Comparison of ENCODE assay signal across 8 cellular contexts in genomic region chr1:32341975-32342374, GRCh38. TPM values are rescaled to one million over a fixed set of nuclear protein-coding genes. Genes with fewer than 3 reads are reported as not detected.
A peak's percentile ranks its signal among the peaks of the same experiment; 100 is the strongest.
DNase-seq lines count a peak whose midpoint lies in the region; ATAC-seq, FAIRE-seq and TF ChIP-seq lines count a peak whose summit lies in the region.
"Not testable (repeated sequence)": the region's sequence is repeated elsewhere in the genome, so short reads cannot be mapped to it uniquely, and the experiment has no call there.
"Had no signal": no experiment of that assay in that cellular context is flagged by ENCODE, and none has a peak within 500 bp of the region (broad histone marks: within the 10 kb centered on the region; RNA-seq: fewer than 3 reads in every experiment).

No MANE protein-coding gene starts in this region.

- not testable (repeated sequence) for TF ChIP-seq EP300 in K562 (IDR thresholded peaks at IDR 0.05; ENCODE audit: low read length)

- in situ Hi-C loops in IMR-90 (cut with MboI; ENCODE audit: low sequenced_read_pairs); K562 (cut with MboI): not testable (repeated sequence)

- H3K9me2 ChIP-seq in PC-9 (ENCODE audit: insufficient read depth): not testable (repeated sequence)

- not testable (repeated sequence) for H4K91ac ChIP-seq in IMR-90 (ENCODE audit: insufficient read depth, low read depth, low read length)

- DNase-seq in IMR-90; K562 (ENCODE audit: extremely low read depth in 1 of 4, low spot score in 3 of 4); dorsolateral prefrontal cortex; left lung: not testable (repeated sequence)
- DNase-seq in PC-9 (peak; percentile 24 to 45), pancreas (peak in 1 of 6 donors; percentile 16)

- H3K4ac ChIP-seq in IMR-90 (ENCODE audit: low read depth, low read length): not testable (repeated sequence)

- FAIRE-seq in K562 (lab: Jason Lieb, UNC); pancreas (lab: Jason Lieb, UNC): not testable (repeated sequence)

- H3K79me2 ChIP-seq in PC-9 (ENCODE audit: low read depth); K562 (ENCODE audit: control insufficient read depth, insufficient read depth, low read length): not testable (repeated sequence)

- not testable (repeated sequence) for H3K36me3 ChIP-seq in BLaER1 treated with 17β-estradiol and CSF1 and Interleukin-3, amounts not matched to agents 10 nM and 100 nM; IMR-90 (ENCODE audit: control insufficient read depth, insufficient read depth, low read length); PC-9 (ENCODE audit: low read depth); K562 (ENCODE audit: control insufficient read depth, insufficient read depth, low read length); left lung; pancreas

- H3K4me1 ChIP-seq in BLaER1 treated with 17β-estradiol and CSF1 and Interleukin-3, amounts not matched to agents 10 nM and 100 nM: peaks cover 65 to 89% (median 76%) of the 10 kb centered on the region in 10 experiments
- not testable (repeated sequence) for H3K4me1 ChIP-seq in IMR-90 (ENCODE audit: control insufficient read depth, insufficient read depth, low read length); pancreas
- peaks cover 26% of the 10 kb centered on the region for H3K4me1 ChIP-seq in PC-9 (replicated peaks; ENCODE audit: insufficient read depth)
- H3K4me1 ChIP-seq in K562 (replicated peaks in 1 of 2; ENCODE audit: control insufficient read depth in 2 of 2, insufficient read depth in 2 of 2, low read length in 2 of 2): peaks cover 24 to 52% of the 10 kb centered on the region in 2 experiments; a peak in 4 of 5 replicates
- peaks cover 8 to 65% of the 10 kb centered on the region in 2 donors for H3K4me1 ChIP-seq in left lung

- H2BK120ac ChIP-seq in IMR-90 (ENCODE audit: low read depth, low read length): not testable (repeated sequence)

- CTCF ChIA-PET in IMR-90 (lab: Yijun Ruan, JAX); K562 (lab: Yijun Ruan, JAX; ENCODE audit: low intra/inter-chr PET ratio): not testable (repeated sequence)
- CTCF ChIA-PET in PC-9 (lab: Charles Lee): interaction anchor here (0.8 kb wide), 1 partner anchor 9 kb away, joined by 3 read pairs; no protein-coding TSS in a partner anchor

- peaks cover 0 to 10% (median 0%) of the 10 kb centered on the region in 11 experiments; a peak in 1 of 22 replicates for H3K27me3 ChIP-seq in BLaER1 treated with 17β-estradiol and CSF1 and Interleukin-3, amounts not matched to agents 10 nM and 100 nM
- H3K27me3 ChIP-seq in IMR-90 (ENCODE audit: control insufficient read depth, insufficient read depth, low read length); PC-9 (ENCODE audit: insufficient read depth, low read depth); K562 (ENCODE audit: control insufficient read depth in 2 of 2, insufficient read depth in 2 of 2, low read length in 2 of 2); dorsolateral prefrontal cortex; left lung; pancreas: not testable (repeated sequence)

- not testable (repeated sequence) for H4K5ac ChIP-seq in IMR-90 (ENCODE audit: low read depth, low read length)

- intact Hi-C loops in IMR-90 (cut with micrococcal nuclease); PC-9 (cut with micrococcal nuclease; ENCODE audit: unreplicated experiment); K562 (cut with micrococcal nuclease); left lung (cut with DNase I); pancreas (cut with DNase I): not testable (repeated sequence)
- intact Hi-C loops in dorsolateral prefrontal cortex (cut with DNase I): loop anchor here in 1 of 2 donors (1.0 kb wide), 1 partner anchor 8 kb away; no protein-coding TSS in a partner anchor

- dilution Hi-C loops in IMR-90 (cut with HindIII; ENCODE audit: low sequenced_read_pairs, unreplicated experiment): not testable (repeated sequence)

- H3F3A ChIP-seq in PC-9 (ENCODE audit: insufficient read depth, low read depth): peaks cover 12% of the 10 kb centered on the region; the same call in 1 of the 2 replicates

- H2AK9ac ChIP-seq in IMR-90 (replicated peaks; ENCODE audit: low read depth, low read length, poor library complexity): peak overlapping the region; percentile 5

- H3K14ac ChIP-seq in IMR-90 (replicated peaks; ENCODE audit: low read depth, low read length): not testable (repeated sequence)

- not testable (repeated sequence) for H4K8ac ChIP-seq in IMR-90 (ENCODE audit: low read depth in 2 of 2, low read length in 2 of 2)

- H3K4me3 ChIP-seq in BLaER1 treated with 17β-estradiol and CSF1 and Interleukin-3, amounts not matched to agents 10 nM and 100 nM; IMR-90 (ENCODE audit: insufficient read depth, low read depth, low read length); PC-9; K562; left lung; pancreas: not testable (repeated sequence)
- H3K4me3 ChIP-seq in dorsolateral prefrontal cortex: peak overlapping the region in 2 of 59 donors; percentile 7 to 32

- not testable (repeated sequence) for H3K56ac ChIP-seq in IMR-90 (ENCODE audit: extremely low read depth, insufficient read depth, low read length)

- H2AFZ ChIP-seq in IMR-90 (replicated peaks; ENCODE audit: low read length, poor library complexity); PC-9; K562 (ENCODE audit: low read depth, low read length): not testable (repeated sequence)

- H3K9me1 ChIP-seq in IMR-90 (ENCODE audit: insufficient read depth, low read length); K562 (ENCODE audit: control insufficient read depth, insufficient read depth, low read length): not testable (repeated sequence)

- WGBS in IMR-90 (ENCODE audit: extremely low coverage in 2 of 2, insufficient read length in 1 of 2), 2 experiments: 67% methylated on average over 3 of the region's 5 CpGs; no CpG with 5 or more reads in 1 of the 2 experiments
- WGBS in K562 (ENCODE audit: insufficient coverage, low coverage, missing lambda C conversion rate): 42% methylated on average over 5 of the region's 5 CpGs
- 63 to 66% methylated on average over 5 of the region's 5 CpGs for WGBS in pancreas, 2 donors

- TF ChIP-seq CTCF in IMR-90 (conservative IDR thresholded peaks at IDR 0.05; ENCODE audit: low read depth, low read length); PC-9 (conservative IDR thresholded peaks at IDR 0.05); K562 (IDR thresholded peaks at IDR 0.05 in 2 of 3, conservative IDR thresholded peaks at IDR 0.05 in 1 of 3; ENCODE audit: insufficient read depth in 2 of 3, low read depth in 1 of 3, low read length in 3 of 3); dorsolateral prefrontal cortex (IDR thresholded peaks at IDR 0.05 in 54 of 56, conservative IDR thresholded peaks at IDR 0.05 in 2 of 56; ENCODE audit: low read depth in 1 of 56, partially characterized antibody in 56 of 56); left lung (IDR thresholded peaks at IDR 0.05); pancreas (IDR thresholded peaks at IDR 0.05): not testable (repeated sequence)

- not testable (repeated sequence) for H3K9ac ChIP-seq in BLaER1 treated with 17β-estradiol and CSF1 and Interleukin-3, amounts not matched to agents 10 nM and 100 nM; IMR-90 (ENCODE audit: low read depth, low read length)
- peak overlapping the region in 1 of 2 experiments; percentile 18; a peak in 1 of 4 replicates for H3K9ac ChIP-seq in K562 (ENCODE audit: insufficient read depth in 1 of 2, low read depth in 2 of 2, low read length in 2 of 2)

- H4K20me1 ChIP-seq in BLaER1 treated with 17β-estradiol and CSF1 and Interleukin-3, amounts not matched to agents 10 nM and 100 nM: peaks cover 0 to 20% (median 4%) of the 10 kb centered on the region in 11 experiments; a peak in 12 of 22 replicates
- not testable (repeated sequence) for H4K20me1 ChIP-seq in IMR-90 (ENCODE audit: insufficient read depth, low read length); PC-9 (ENCODE audit: insufficient read depth); K562 (replicated peaks; ENCODE audit: control insufficient read depth, insufficient read depth, low read length)

- H3K23ac ChIP-seq in IMR-90 (ENCODE audit: low read depth, low read length): not testable (repeated sequence)

- H3K4me2 ChIP-seq in BLaER1 treated with 17β-estradiol and CSF1 and Interleukin-3, amounts not matched to agents 10 nM and 100 nM: peak overlapping the region; percentile 56 to 73 (median 61)
- not testable (repeated sequence) for H3K4me2 ChIP-seq in IMR-90 (ENCODE audit: low read depth, low read length); K562 (ENCODE audit: insufficient read depth, low read length)
- peak overlapping the region; percentile 26 for H3K4me2 ChIP-seq in PC-9

- TF ChIP-seq POLR2A in IMR-90 (IDR thresholded peaks at IDR 0.05; ENCODE audit: low read depth, low read length); K562 (conservative IDR thresholded peaks at IDR 0.05): not testable (repeated sequence)

- POLR2A ChIA-PET in IMR-90 (lab: Charles Lee; ENCODE audit: unreplicated experiment): interaction anchor here (0.6 kb wide), 1 partner anchor 257 kb away, joined by 8 read pairs; no protein-coding TSS in a partner anchor
- POLR2A ChIA-PET in PC-9 (lab: Charles Lee; ENCODE audit: unreplicated experiment): interaction anchor here (0.6 to 0.7 kb wide), 3 partner anchors 20 to 298 kb away, joined by 3 read pairs; no protein-coding TSS in a partner anchor
- POLR2A ChIA-PET in K562 (lab: Yijun Ruan, JAX): interaction anchor here (1.6 to 2.2 kb wide), 3 partner anchors 10 to 50 kb away, joined by 4 to 9 read pairs (median 5); no protein-coding TSS in a partner anchor

- peak overlapping the region in 6 of 11 experiments; percentile 23 to 55 (median 36); a peak in 9 of 22 replicates for H3K27ac ChIP-seq in BLaER1 treated with 17β-estradiol and CSF1 and Interleukin-3, amounts not matched to agents 10 nM and 100 nM
- not testable (repeated sequence) for H3K27ac ChIP-seq in IMR-90 (ENCODE audit: insufficient read depth, low read length); PC-9; K562 (ENCODE audit: extremely low read depth, low read depth, low read length); left lung
- peak overlapping the region in 52 of 59 donors; percentile 34 to 100 (median 97) for H3K27ac ChIP-seq in dorsolateral prefrontal cortex
- H3K27ac ChIP-seq in pancreas: peak overlapping the region in 2 of 4 donors; percentile 34 to 44

- not testable (repeated sequence) for H2BK5ac ChIP-seq in IMR-90 (ENCODE audit: low read depth, low read length, poor library complexity, severe bottlenecking)

- not testable (repeated sequence) for TF ChIP-seq RAD21 in IMR-90 (IDR thresholded peaks at IDR 0.05; ENCODE audit: low read length); K562 (CRISPR knock-in tag; conservative IDR thresholded peaks at IDR 0.05 in 1 of 2, IDR thresholded peaks at IDR 0.05 in 1 of 2)

- H3K79me1 ChIP-seq in IMR-90 (ENCODE audit: low read depth in 1 of 2, low read length in 2 of 2): not testable (repeated sequence)

- not testable (repeated sequence) for BruUV-seq in IMR-90 (replicated peaks; lab: Mats Ljungman, UMichigan); PC-9 (replicated peaks; lab: Mats Ljungman, UMichigan); K562 (replicated peaks; lab: Mats Ljungman, UMichigan)

- H2BK20ac ChIP-seq in IMR-90 (ENCODE audit: low read depth, low read length): not testable (repeated sequence)

- not testable (repeated sequence) for ATAC-seq in IMR-90 (ENCODE audit: low read depth); K562
- ATAC-seq in left lung: peak; percentile 6
- ATAC-seq in pancreas: peak in 3 of 4 donors; percentile 28 to 47 (median 30)

- H2BK15ac ChIP-seq in IMR-90 (ENCODE audit: low read depth, low read length): not testable (repeated sequence)

- H2AK5ac ChIP-seq in IMR-90 (ENCODE audit: low read depth, low read length): not testable (repeated sequence)

- H3K9me3 ChIP-seq in BLaER1 treated with 17β-estradiol and CSF1 and Interleukin-3, amounts not matched to agents 10 nM and 100 nM (replicated peaks in 1 of 11); IMR-90 (ENCODE audit: control insufficient read depth, insufficient read depth, low read length); PC-9 (ENCODE audit: insufficient read depth, low read depth); K562 (replicated peaks; ENCODE audit: control insufficient read depth, insufficient read depth, low read depth, low read length); left lung; pancreas: not testable (repeated sequence)

- H3K18ac ChIP-seq in IMR-90 (ENCODE audit: low read depth, low read length): not testable (repeated sequence)

RNA-seq across cellular contexts. Expression of gene MARCKSL1, which starts 5.9 kb away (rescaled TPM):
- 34.7 and 37.5 TPM in 2 replicates for total RNA-seq in IMR-90 (2012; rRNA removed)
- polyA plus RNA-seq in IMR-90 (2012; rRNA removed): 199 and 218 TPM in 2 replicates
- polyA plus RNA-seq in IMR-90 (2012; cell fraction: cytosol; rRNA removed): 217 and 260 TPM in 2 replicates
- polyA plus RNA-seq in IMR-90 (2012; cell fraction: nucleus; rRNA removed; ENCODE audit: low replicate concordance): 68.1 and 74.1 TPM in 2 replicates
- 91.5 and 117 TPM in 2 replicates for total RNA-seq in PC-9 (2021)
- 19.8 and 52.7 TPM in 2 replicates for total RNA-seq in K562 (2011; cell fraction: chromatin; rRNA removed; ENCODE audit: low replicate concordance)
- 56.5 and 63.0 TPM in 2 replicates for total RNA-seq in K562 (2011; cell fraction: nucleolus; rRNA removed)
- total RNA-seq in K562 (2011; cell fraction: nucleoplasm; rRNA removed): 61.2 and 72.0 TPM in 2 replicates
- 155 and 188 TPM in 2 replicates for total RNA-seq in K562 (2014; rRNA removed)
- 85.0 and 89.5 TPM in 2 replicates for total RNA-seq in K562 (2014; rRNA removed; fragmentation: Illumina TruSeq; extraction: Trizol)
- total RNA-seq in K562 (2015; rRNA removed; fragmentation: Illumina TruSeq; extraction: Trizol): 99.5 and 102 TPM in 2 replicates
- total RNA-seq in K562 (2021): 236 and 247 TPM in 2 replicates
- 202 and 216 TPM in 2 replicates for polyA plus RNA-seq in K562 (2011; rRNA removed)
- polyA plus RNA-seq in K562 (2011; cell fraction: cytosol; rRNA removed): 300 and 303 TPM in 2 replicates
- 63.0 and 65.4 TPM in 2 replicates for polyA plus RNA-seq in K562 (2011; cell fraction: nucleus; rRNA removed)
- polyA plus RNA-seq in K562 (2012): 99.2 and 141 TPM in 2 replicates
- 325 and 361 TPM in 2 replicates for polyA plus RNA-seq in K562 (2014; fragmentation: Illumina TruSeq; extraction: Trizol)
- 10 to 100 TPM; 14.7 to 14.8 TPM for polyA plus RNA-seq in K562 (2014; fragmentation: Nextera tagmentation; extraction: Ambion mirVana)
- polyA plus RNA-seq in K562 (2014; rRNA removed): 256 and 262 TPM in 2 replicates
- 110 and 133 TPM in 2 replicates for polyA minus RNA-seq in K562 (2011; rRNA and poly(A)+ RNA removed)
- polyA minus RNA-seq in K562 (2011; cell fraction: cytosol; rRNA and poly(A)+ RNA removed): 77.4 and 89.7 TPM in 2 replicates
- polyA minus RNA-seq in K562 (2011; cell fraction: nucleus; rRNA and poly(A)+ RNA removed): 30.2 and 47.4 TPM in 2 replicates
- total RNA-seq in dorsolateral prefrontal cortex: 100 to 1,000 TPM in 117 of 120 experiments, 10 to 100 TPM in 3; 90.1 to 633 (median 196) TPM
- total RNA-seq in left lung: 10 to 100 TPM; 33.1 to 58.3 TPM
- 10 to 100 TPM in 4 of 6 donors, 1 to 10 TPM in 2; 7.3 to 49.5 (median 14.5) TPM for total RNA-seq in pancreas
- 10 to 100 TPM; 16.3 to 16.5 TPM for polyA plus RNA-seq in pancreas

RNA-seq across cellular contexts. Expression of gene FAM229A, which starts 20.3 kb away (rescaled TPM):
- 0.28 and 0.36 TPM in 2 replicates for total RNA-seq in IMR-90 (2012; rRNA removed)
- 3.9 and 4.3 TPM in 2 replicates for polyA plus RNA-seq in IMR-90 (2012; rRNA removed)
- polyA plus RNA-seq in IMR-90 (2012; cell fraction: cytosol; rRNA removed): 0.64 and 1.4 TPM in 2 replicates
- polyA plus RNA-seq in IMR-90 (2012; cell fraction: nucleus; rRNA removed; ENCODE audit: low replicate concordance): 73.8 and 94.1 TPM in 2 replicates
- total RNA-seq in PC-9 (2021): 11.7 and 13.1 TPM in 2 replicates
- 86.3 and 131 TPM in 2 replicates for total RNA-seq in K562 (2011; cell fraction: chromatin; rRNA removed; ENCODE audit: low replicate concordance)
- 70.1 and 80.5 TPM in 2 replicates for total RNA-seq in K562 (2011; cell fraction: nucleolus; rRNA removed)
- total RNA-seq in K562 (2011; cell fraction: nucleoplasm; rRNA removed): 83.9 and 97.2 TPM in 2 replicates
- 6.7 and 7.4 TPM in 2 replicates for total RNA-seq in K562 (2014; rRNA removed)
- total RNA-seq in K562 (2014; rRNA removed; fragmentation: Illumina TruSeq; extraction: Trizol): 3.6 and 4.0 TPM in 2 replicates
- total RNA-seq in K562 (2015; rRNA removed; fragmentation: Illumina TruSeq; extraction: Trizol): 2.9 and 3.4 TPM in 2 replicates
- 11.6 and 12.7 TPM in 2 replicates for total RNA-seq in K562 (2021)
- 10.9 and 18.6 TPM in 2 replicates for polyA plus RNA-seq in K562 (2011; rRNA removed)
- polyA plus RNA-seq in K562 (2011; cell fraction: cytosol; rRNA removed): 7.0 and 9.1 TPM in 2 replicates
- polyA plus RNA-seq in K562 (2011; cell fraction: nucleus; rRNA removed): 76.1 and 118 TPM in 2 replicates
- polyA plus RNA-seq in K562 (2012): 9.5 and 33.7 TPM in 2 replicates
- polyA plus RNA-seq in K562 (2014; fragmentation: Illumina TruSeq; extraction: Trizol): 9.5 and 9.7 TPM in 2 replicates
- polyA plus RNA-seq in K562 (2014; fragmentation: Nextera tagmentation; extraction: Ambion mirVana): under 1 TPM; 0.04 TPM
- polyA plus RNA-seq in K562 (2014; rRNA removed): 17.9 and 21.6 TPM in 2 replicates
- polyA minus RNA-seq in K562 (2011; rRNA and poly(A)+ RNA removed): 4.5 and 5.5 TPM in 2 replicates
- polyA minus RNA-seq in K562 (2011; cell fraction: cytosol; rRNA and poly(A)+ RNA removed): 1.1 and 1.6 TPM in 2 replicates
- polyA minus RNA-seq in K562 (2011; cell fraction: nucleus; rRNA and poly(A)+ RNA removed): 13.0 and 14.4 TPM in 2 replicates
- total RNA-seq in dorsolateral prefrontal cortex: 10 to 100 TPM in 59 of 120 experiments, 1 to 10 TPM in 61; 4.0 to 24.0 (median 9.9) TPM
- 1 to 10 TPM; 4.4 to 5.7 TPM for total RNA-seq in left lung
- 1 to 10 TPM; 1.9 to 6.4 (median 3.8) TPM for total RNA-seq in pancreas
- 10 to 100 TPM; 18.6 to 21.8 TPM for polyA plus RNA-seq in pancreas

RNA-seq across cellular contexts. Expression of gene TSSK3, which starts 20.4 kb away (rescaled TPM):
- not detected in 2 replicates for total RNA-seq in IMR-90 (2012; rRNA removed)
- 0.24 and 0.96 TPM in 2 replicates for polyA plus RNA-seq in IMR-90 (2012; rRNA removed)
- 0.15 TPM in 1 of 2 replicates, not detected in the other for polyA plus RNA-seq in IMR-90 (2012; cell fraction: cytosol; rRNA removed)
- polyA plus RNA-seq in IMR-90 (2012; cell fraction: nucleus; rRNA removed; ENCODE audit: low replicate concordance): 1.7 and 2.9 TPM in 2 replicates
- total RNA-seq in PC-9 (2021): 3.8 and 3.9 TPM in 2 replicates
- total RNA-seq in K562 (2011; cell fraction: chromatin; rRNA removed; ENCODE audit: low replicate concordance): 22.5 and 34.3 TPM in 2 replicates
- total RNA-seq in K562 (2011; cell fraction: nucleolus; rRNA removed): 17.5 and 20.7 TPM in 2 replicates
- 28.9 and 47.3 TPM in 2 replicates for total RNA-seq in K562 (2011; cell fraction: nucleoplasm; rRNA removed)
- total RNA-seq in K562 (2014; rRNA removed): 0.27 and 1.8 TPM in 2 replicates
- total RNA-seq in K562 (2014; rRNA removed; fragmentation: Illumina TruSeq; extraction: Trizol): 1.9 and 2.5 TPM in 2 replicates
- 2.8 and 4.3 TPM in 2 replicates for total RNA-seq in K562 (2015; rRNA removed; fragmentation: Illumina TruSeq; extraction: Trizol)
- total RNA-seq in K562 (2021): 2.3 and 3.3 TPM in 2 replicates
- 2.8 and 3.6 TPM in 2 replicates for polyA plus RNA-seq in K562 (2011; rRNA removed)
- polyA plus RNA-seq in K562 (2011; cell fraction: cytosol; rRNA removed): 1.4 and 4.1 TPM in 2 replicates
- polyA plus RNA-seq in K562 (2011; cell fraction: nucleus; rRNA removed): 8.9 and 10.3 TPM in 2 replicates
- 1.8 and 11.1 TPM in 2 replicates for polyA plus RNA-seq in K562 (2012)
- polyA plus RNA-seq in K562 (2014; fragmentation: Illumina TruSeq; extraction: Trizol): 1.6 and 3.2 TPM in 2 replicates
- under 1 TPM; 0.66 to 0.82 TPM for polyA plus RNA-seq in K562 (2014; fragmentation: Nextera tagmentation; extraction: Ambion mirVana)
- 1.9 and 2.2 TPM in 2 replicates for polyA plus RNA-seq in K562 (2014; rRNA removed)
- 1.8 and 1.9 TPM in 2 replicates for polyA minus RNA-seq in K562 (2011; rRNA and poly(A)+ RNA removed)
- polyA minus RNA-seq in K562 (2011; cell fraction: cytosol; rRNA and poly(A)+ RNA removed): not detected in 2 replicates
- 3.2 and 4.4 TPM in 2 replicates for polyA minus RNA-seq in K562 (2011; cell fraction: nucleus; rRNA and poly(A)+ RNA removed)
- 10 to 100 TPM in 8 of 120 experiments, 1 to 10 TPM in 111, not detected in 1; 1.2 to 16.0 (median 5.1) TPM for total RNA-seq in dorsolateral prefrontal cortex
- 1 to 10 TPM; 1.8 TPM for total RNA-seq in left lung
- 1 to 10 TPM; 1.0 to 2.5 (median 1.3) TPM for total RNA-seq in pancreas
- polyA plus RNA-seq in pancreas: 1 to 10 TPM in 1 of 2 donors, under 1 TPM in 1; 0.35 to 1.8 TPM
- polyA plus RNA-seq: IgD-negative memory B cell had no signal

RNA-seq across cellular contexts. Expression of gene HDAC1, which starts 50.1 kb away (rescaled TPM):
- total RNA-seq in IMR-90 (2012; rRNA removed): 88.9 and 95.5 TPM in 2 replicates
- polyA plus RNA-seq in IMR-90 (2012; rRNA removed): 131 and 139 TPM in 2 replicates
- 61.2 and 72.2 TPM in 2 replicates for polyA plus RNA-seq in IMR-90 (2012; cell fraction: cytosol; rRNA removed)
- 148 and 372 TPM in 2 replicates for polyA plus RNA-seq in IMR-90 (2012; cell fraction: nucleus; rRNA removed; ENCODE audit: low replicate concordance)
- 131 and 171 TPM in 2 replicates for total RNA-seq in PC-9 (2021)
- 321 and 515 TPM in 2 replicates for total RNA-seq in K562 (2011; cell fraction: chromatin; rRNA removed; ENCODE audit: low replicate concordance)
- total RNA-seq in K562 (2011; cell fraction: nucleolus; rRNA removed): 309 and 314 TPM in 2 replicates
- total RNA-seq in K562 (2011; cell fraction: nucleoplasm; rRNA removed): 269 and 306 TPM in 2 replicates
- total RNA-seq in K562 (2014; rRNA removed): 169 and 182 TPM in 2 replicates
- 193 and 197 TPM in 2 replicates for total RNA-seq in K562 (2014; rRNA removed; fragmentation: Illumina TruSeq; extraction: Trizol)
- total RNA-seq in K562 (2015; rRNA removed; fragmentation: Illumina TruSeq; extraction: Trizol): 169 and 180 TPM in 2 replicates
- 182 and 185 TPM in 2 replicates for total RNA-seq in K562 (2021)
- 384 and 397 TPM in 2 replicates for polyA plus RNA-seq in K562 (2011; rRNA removed)
- polyA plus RNA-seq in K562 (2011; cell fraction: cytosol; rRNA removed): 176 and 327 TPM in 2 replicates
- polyA plus RNA-seq in K562 (2011; cell fraction: nucleus; rRNA removed): 496 and 637 TPM in 2 replicates
- 225 and 429 TPM in 2 replicates for polyA plus RNA-seq in K562 (2012)
- polyA plus RNA-seq in K562 (2014; fragmentation: Illumina TruSeq; extraction: Trizol): 213 and 224 TPM in 2 replicates
- polyA plus RNA-seq in K562 (2014; fragmentation: Nextera tagmentation; extraction: Ambion mirVana): 100 to 1,000 TPM; 183 to 205 TPM
- 210 and 239 TPM in 2 replicates for polyA plus RNA-seq in K562 (2014; rRNA removed)
- 318 and 361 TPM in 2 replicates for polyA minus RNA-seq in K562 (2011; rRNA and poly(A)+ RNA removed)
- polyA minus RNA-seq in K562 (2011; cell fraction: cytosol; rRNA and poly(A)+ RNA removed): 89.8 and 90.4 TPM in 2 replicates
- polyA minus RNA-seq in K562 (2011; cell fraction: nucleus; rRNA and poly(A)+ RNA removed): 144 and 207 TPM in 2 replicates
- total RNA-seq in dorsolateral prefrontal cortex: 10 to 100 TPM; 16.3 to 56.0 (median 29.8) TPM
- total RNA-seq in left lung: 10 to 100 TPM; 61.8 to 72.7 TPM
- total RNA-seq in pancreas: 10 to 100 TPM; 27.0 to 43.5 (median 30.5) TPM
- 10 to 100 TPM; 30.6 to 77.9 TPM for polyA plus RNA-seq in pancreas

RNA-seq across cellular contexts. Expression of gene BSDC1, which starts 52.3 kb away (rescaled TPM):
- total RNA-seq in IMR-90 (2012; rRNA removed) (50.8 and 60.4 TPM in 2 replicates), PC-9 (2021) (74.0 and 76.2 TPM in 2 replicates), K562 (2014; rRNA removed) (73.1 and 81.0 TPM in 2 replicates), K562 (2014; rRNA removed; fragmentation: Illumina TruSeq; extraction: Trizol) (60.4 and 68.5 TPM in 2 replicates), K562 (2015; rRNA removed; fragmentation: Illumina TruSeq; extraction: Trizol) (44.0 and 45.1 TPM in 2 replicates), K562 (2021) (73.6 and 84.8 TPM in 2 replicates), dorsolateral prefrontal cortex (100 to 1,000 TPM in 79 of 120 experiments, 10 to 100 TPM in 41; 87.5 to 123 (median 103) TPM), left lung (10 to 100 TPM; 51.2 to 64.8 TPM), pancreas (10 to 100 TPM; 35.9 to 56.9 (median 47.0) TPM)
- polyA plus RNA-seq in IMR-90 (2012; rRNA removed) (50.4 and 56.8 TPM in 2 replicates), K562 (2011; rRNA removed) (91.6 and 125 TPM in 2 replicates), K562 (2014; fragmentation: Illumina TruSeq; extraction: Trizol) (92.9 and 96.8 TPM in 2 replicates), K562 (2014; fragmentation: Nextera tagmentation; extraction: Ambion mirVana) (10 to 100 TPM; 10.2 to 14.7 TPM), K562 (2014; rRNA removed) (94.7 and 100 TPM in 2 replicates), pancreas (10 to 100 TPM; 36.3 to 40.5 TPM)
- 31.5 and 48.4 TPM in 2 replicates for polyA plus RNA-seq in IMR-90 (2012; cell fraction: cytosol; rRNA removed)
- polyA plus RNA-seq in IMR-90 (2012; cell fraction: nucleus; rRNA removed; ENCODE audit: low replicate concordance): 81.3 and 110 TPM in 2 replicates
- total RNA-seq in K562 (2011; cell fraction: chromatin; rRNA removed; ENCODE audit: low replicate concordance): 333 and 446 TPM in 2 replicates
- total RNA-seq in K562 (2011; cell fraction: nucleolus; rRNA removed): 231 TPM in 2 replicates
- 315 and 386 TPM in 2 replicates for total RNA-seq in K562 (2011; cell fraction: nucleoplasm; rRNA removed)
- polyA plus RNA-seq in K562 (2011; cell fraction: cytosol; rRNA removed): 59.5 and 90.3 TPM in 2 replicates
- polyA plus RNA-seq in K562 (2011; cell fraction: nucleus; rRNA removed): 211 and 227 TPM in 2 replicates
- 57.3 and 88.0 TPM in 2 replicates for polyA plus RNA-seq in K562 (2012)
- polyA minus RNA-seq in K562 (2011; rRNA and poly(A)+ RNA removed): 52.5 and 61.4 TPM in 2 replicates
- 25.3 and 34.6 TPM in 2 replicates for polyA minus RNA-seq in K562 (2011; cell fraction: cytosol; rRNA and poly(A)+ RNA removed)
- 62.3 and 95.3 TPM in 2 replicates for polyA minus RNA-seq in K562 (2011; cell fraction: nucleus; rRNA and poly(A)+ RNA removed)
